In genomic region chr5:17248999-17249634, GRCh38 we compare ENCODE assay signal across 10 cellular contexts. TPM values are rescaled to one million over a fixed set of nuclear protein-coding genes. Genes with fewer than 3 reads are reported as not detected.
DNase-seq lines count a peak whose midpoint lies in the region; ATAC-seq and TF ChIP-seq lines count a peak whose summit lies in the region.
"Had no signal": no experiment of that assay in that cellular context is flagged by ENCODE, and none has a peak within 500 bp of the region (broad histone marks: within the 10 kb centered on the region; RNA-seq: fewer than 3 reads in every experiment).

No MANE protein-coding gene starts in this region.

- no peak overlapping the region for H3K4me3 Mint-ChIP-seq in naive B cell
- no peak overlapping the region for H3K4me3 Mint-ChIP-seq in activated CD8-positive, alpha-beta T cell treated with anti-CD3 and anti-CD28 coated beads for 36 hours
- H3K4me3 Mint-ChIP-seq: activated naive CD8-positive, alpha-beta T cell treated with anti-CD3 and anti-CD28 coated beads, Interleukin-2, amount 50 U/mL, for 24 hours had no signal

- no peaks in the 10 kb centered on the region for H3K9me3 Mint-ChIP-seq in naive B cell
- no peaks in the 10 kb centered on the region for H3K9me3 Mint-ChIP-seq in activated CD8-positive, alpha-beta T cell treated with anti-CD3 and anti-CD28 coated beads for 36 hours
- H3K9me3 Mint-ChIP-seq: activated naive CD8-positive, alpha-beta T cell treated with anti-CD3 and anti-CD28 coated beads, Interleukin-2, amount 50 U/mL, for 24 hours had no signal

- peaks cover 36 to 76% (median 53%) of the 10 kb centered on the region in 3 donors for H3K4me1 Mint-ChIP-seq in naive B cell
- H3K4me1 Mint-ChIP-seq in activated CD8-positive, alpha-beta T cell treated with anti-CD3 and anti-CD28 coated beads for 36 hours (ENCODE audit: low read depth), result no peaks in the 10 kb centered on the region
- H3K4me1 Mint-ChIP-seq: activated naive CD8-positive, alpha-beta T cell treated with anti-CD3 and anti-CD28 coated beads, Interleukin-2, amount 50 U/mL, for 24 hours had no signal

- intact Hi-C loops in activated CD8-positive, alpha-beta T cell treated with anti-CD3 and anti-CD28 coated beads for 36 hours (cut with micrococcal nuclease), result no loop called here

- CTCF ChIA-PET in activated CD8-positive, alpha-beta T cell treated with anti-CD3 and anti-CD28 coated beads for 36 hours (lab: Charles Lee), result no interaction called here

- H3K27ac Mint-ChIP-seq in naive B cell, result peak overlapping the region in 4 of 6 donors; percentile 12 to 78 (median 68)
- no peak overlapping the region for H3K27ac Mint-ChIP-seq in activated CD8-positive, alpha-beta T cell treated with anti-CD3 and anti-CD28 coated beads for 36 hours
- H3K27ac Mint-ChIP-seq: activated naive CD8-positive, alpha-beta T cell treated with anti-CD3 and anti-CD28 coated beads, Interleukin-2, amount 50 U/mL, for 24 hours had no signal

- no peak for TF ChIP-seq CTCF in activated CD8-positive, alpha-beta T cell treated with anti-CD3 and anti-CD28 coated beads for 36 hours (IDR thresholded peaks at IDR 0.05)

- ATAC-seq in naive B cell (ENCODE audit: low read depth in 2 of 2) (no peak), GM21515 (IDR thresholded peaks at IDR 0.05; ENCODE audit: unreplicated experiment) (no peak), GM18511 (IDR thresholded peaks at IDR 0.05; ENCODE audit: unreplicated experiment) (no peak)
- ATAC-seq in activated CD8-positive, alpha-beta T cell treated with anti-CD3 and anti-CD28 coated beads for 36 hours, result no peak
- ATAC-seq: activated naive CD8-positive, alpha-beta T cell treated with anti-CD3 and anti-CD28 coated beads, Interleukin-2, amount 50 U/mL, for 24 hours had no signal

- peak; percentile 60 for DNase-seq in Caki2 (ENCODE audit: low read depth)
- DNase-seq in NCI-H446 (lab: John Stamatoyannopoulos, UW), result peak; percentile 61 to 92
- peak; percentile 76 for DNase-seq in epidermal melanocyte (ENCODE audit: insufficient read length, low spot score)
- DNase-seq in naive B cell, result no peak
- DNase-seq in activated CD8-positive, alpha-beta T cell treated with anti-CD3 and anti-CD28 coated beads for 36 hours, result no peak
- no peak for DNase-seq in activated naive CD4-positive, alpha-beta T cell treated with Interleukin-2 at 50 U/mL for 16 hours
- DNase-seq: activated naive CD8-positive, alpha-beta T cell treated with anti-CD3 and anti-CD28 coated beads, Interleukin-2, amount 50 U/mL, for 24 hours; NCI-H1105 had no signal

- in situ Hi-C loops in Caki2 (cut with HindIII; ENCODE audit: low pct_unique_long_range_greater_than_20kb, low sequenced_read_pairs), result no loop called here

- POLR2A ChIA-PET in activated CD8-positive, alpha-beta T cell treated with anti-CD3 and anti-CD28 coated beads for 36 hours (lab: Charles Lee), result no interaction called here

- H3K36me3 Mint-ChIP-seq in naive B cell, result peaks cover 4 to 7% of the 10 kb centered on the region in 2 donors
- no peaks in the 10 kb centered on the region for H3K36me3 Mint-ChIP-seq in activated CD8-positive, alpha-beta T cell treated with anti-CD3 and anti-CD28 coated beads for 36 hours (ENCODE audit: low read depth)

- no peaks in the 10 kb centered on the region for H3K27me3 Mint-ChIP-seq in naive B cell
- H3K27me3 Mint-ChIP-seq in activated CD8-positive, alpha-beta T cell treated with anti-CD3 and anti-CD28 coated beads for 36 hours, result no peaks in the 10 kb centered on the region
- H3K27me3 Mint-ChIP-seq: activated naive CD8-positive, alpha-beta T cell treated with anti-CD3 and anti-CD28 coated beads, Interleukin-2, amount 50 U/mL, for 24 hours had no signal

RNA-seq across cellular contexts. Expression of gene BASP1, which starts 31.7 kb away (rescaled TPM):
- total RNA-seq in Caki2 (2014; rRNA removed; shearing (Covaris generic); ENCODE audit: low replicate concordance), result 12.6 and 25.6 TPM in 2 replicates
- polyA plus RNA-seq in naive B cell (ENCODE audit: low read depth in 6 of 6), result 100 to 1,000 TPM in 2 of 6 donors, 10 to 100 TPM in 4; 64.4 to 149 (median 82.2) TPM
- under 1 TPM; 0.18 to 0.47 TPM for total RNA-seq in activated CD8-positive, alpha-beta T cell treated with anti-CD3 and anti-CD28 coated beads for 36 hours

Comparison
In these comparisons a context has a peak if more than half of its experiments do, and no peak if none do; other contexts are left out.
1. DNase-seq: peak in Caki2 (single experiment), NCI-H446 (2 of 2) and epidermal melanocyte (single experiment); none in naive B cell (single experiment), activated CD8-positive, alpha-beta T cell treated with anti-CD3 and anti-CD28 coated beads for 36 hours (single experiment) and activated naive CD4-positive, alpha-beta T cell treated with Interleukin-2 at 50 U/mL for 16 hours (single experiment).